11 cellular contexts compared by ENCODE assay signal in the genomic region with DNA sequence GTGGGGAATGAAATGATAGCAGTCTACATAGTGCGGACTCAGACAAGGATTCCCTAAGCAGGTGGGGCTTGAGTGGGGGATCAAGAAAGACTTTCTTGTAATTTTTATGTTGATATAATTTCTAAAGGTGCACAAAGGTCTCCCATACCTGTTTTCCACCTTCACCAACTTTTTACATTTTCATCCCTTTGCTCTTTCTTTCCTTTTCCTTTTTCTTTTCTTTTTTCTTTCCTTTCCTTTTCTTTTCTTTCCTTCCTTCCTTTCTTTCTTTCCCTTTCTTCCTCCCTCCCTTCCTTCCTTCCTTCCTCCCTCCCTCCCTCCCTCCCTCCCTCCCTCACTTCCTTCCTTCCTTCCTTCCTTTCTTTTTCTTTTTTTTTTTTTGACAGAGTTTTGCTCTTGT.
"Had no signal": no experiment of that assay in that cellular context is flagged by ENCODE, and none has a peak within 500 bp of the region (broad histone marks: within the 10 kb centered on the region; RNA-seq: fewer than 3 reads in every experiment).

No MANE protein-coding gene starts in this region.

- H3K27ac ChIP-seq: GM23248 had no signal

- FAIRE-seq: H1, H54 had no signal

- H3K4me2 ChIP-seq: GM23338 had no signal

- ATAC-seq: GM23338, HCT116 had no signal

- H3K4me3 ChIP-seq: GM23248, GM23338, HAP-1 had no signal

- H3K36me3 ChIP-seq: HAP-1 had no signal

- H3K9ac ChIP-seq: GM23248 had no signal

- H3K9me3 ChIP-seq: HAP-1 had no signal

- H3K4me1 ChIP-seq: HAP-1 had no signal

- DNase-seq: GM23248, GOT3, H7, H9, HCEC 1CT, HFFc6 had no signal

- H2AFZ ChIP-seq: GM23248, GM23338 had no signal
